In the genomic region with DNA sequence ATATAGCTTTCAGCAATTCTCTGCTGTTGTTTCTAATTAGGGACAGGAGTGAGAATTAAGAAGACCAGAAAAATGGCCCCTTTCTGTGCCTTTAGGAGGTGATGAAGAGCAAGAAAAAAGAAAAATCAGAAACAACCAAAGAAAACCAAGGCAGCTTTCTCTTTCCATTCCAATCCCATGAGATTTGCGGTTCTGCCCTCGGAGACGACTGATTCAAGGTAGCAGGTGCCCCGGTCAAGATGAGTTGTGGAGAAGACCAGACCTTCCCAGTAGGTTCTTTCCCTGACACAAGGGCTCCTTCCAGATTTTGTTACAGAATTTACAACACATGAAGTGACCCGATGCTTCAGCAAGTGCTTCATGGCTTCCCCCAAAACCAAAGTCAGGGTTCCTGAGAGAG, we compare ENCODE assay signal across 11 cellular contexts. TPM values are rescaled to one million over a fixed set of nuclear protein-coding genes. Genes with fewer than 3 reads are reported as not detected.
DNase-seq lines count a peak whose midpoint lies in the region; ATAC-seq and TF ChIP-seq lines count a peak whose summit lies in the region.
"Had no signal": no experiment of that assay in that cellular context is flagged by ENCODE, and none has a peak within 500 bp of the region (broad histone marks: within the 10 kb centered on the region; RNA-seq: fewer than 3 reads in every experiment).

No MANE protein-coding gene starts in this region.

- TF ChIP-seq POLR2A in upper lobe of left lung (IDR thresholded peaks at IDR 0.05), result no peak
- TF ChIP-seq POLR2A in esophagus squamous epithelium (IDR thresholded peaks at IDR 0.05), result no peak

- H3K4me3 ChIP-seq in OCI-LY7 (ENCODE audit: low read depth, low read length, poor library complexity, severe bottlenecking) (peak overlapping the region; percentile 55), upper lobe of left lung (no peak overlapping the region), esophagus squamous epithelium (no peak overlapping the region)

- H3K4me1 ChIP-seq in OCI-LY7 (ENCODE audit: insufficient read depth, low read length, poor library complexity, severe bottlenecking), result peaks cover 79% of the 10 kb centered on the region
- H3K4me1 ChIP-seq in upper lobe of left lung, result peaks cover 0 to 5% (median 2%) of the 10 kb centered on the region in 4 donors
- peaks cover 0 to 6% (median 0%) of the 10 kb centered on the region in 3 donors for H3K4me1 ChIP-seq in esophagus squamous epithelium

- H3K27ac ChIP-seq in OCI-LY7 (ENCODE audit: low read depth, low read length, poor library complexity, severe bottlenecking), result peak overlapping the region; percentile 99
- peak overlapping the region; percentile 63 to 79 (median 75) for H3K27ac ChIP-seq in upper lobe of left lung
- H3K27ac ChIP-seq in esophagus squamous epithelium, result peak overlapping the region in 2 of 4 donors; percentile 17 to 38

- intact Hi-C loops in OCI-LY7 (cut with micrococcal nuclease; ENCODE audit: unreplicated experiment), result loop anchor here (1.0 to 10.0 kb wide), 7 partner anchors 21 to 776 kb away; partner anchors contain the start of genes LIAS, RPL9, TLR10 and TMEM156
- intact Hi-C loops in esophagus squamous epithelium (cut with DNase I), result loop anchor here (10.0 kb wide), 2 partner anchors 104 to 374 kb away; partner anchors contain the start of gene FAM114A1

- CTCF ChIA-PET in OCI-LY7 (lab: Charles Lee; ENCODE audit: unreplicated experiment), result interaction anchor here (0.7 to 9.8 kb wide), 7 partner anchors 21 to 372 kb away, joined by 3 to 145 read pairs (median 9); partner anchors contain the start of genes TLR1 and TLR10

- H2AFZ ChIP-seq in OCI-LY7 (ENCODE audit: low read length), result peak overlapping the region; percentile 89; the same call in 1 of the 2 replicates

- no peak for DNase-seq in activated naive CD4-positive, alpha-beta T cell (lab: John Stamatoyannopoulos, UW)
- DNase-seq in OCI-LY7 (ENCODE audit: low spot score) (peak; percentile 83), upper lobe of left lung (no peak), esophagus squamous epithelium (lab: John Stamatoyannopoulos, UW) (no peak), cerebellum (ENCODE audit: low spot score) (no peak)
- no peak for DNase-seq in stimulated activated CD4-positive, alpha-beta T cell treated with anti-CD3 and anti-CD28 coated beads, Interleukin-2, amount 100 ng/mL, for 24 hours
- DNase-seq: NCI-H1417 treated with DMSO at 0.1 percent for 48 hours had no signal

- no TSS peak for BruUV-seq in OCI-LY7 (replicated peaks; lab: Mats Ljungman, UMichigan)

- peaks cover 20% of the 10 kb centered on the region for H3K4me1 Mint-ChIP-seq in activated naive CD4-positive, alpha-beta T cell treated with anti-CD3 and anti-CD28 coated beads, Interleukin-2, amount 50 U/mL, for 24 hours

- no peaks in the 10 kb centered on the region for H4K20me1 ChIP-seq in OCI-LY7 (ENCODE audit: insufficient read depth, low read length)

- peak overlapping the region; percentile 51 for H3K4me3 Mint-ChIP-seq in activated naive CD4-positive, alpha-beta T cell treated with anti-CD3 and anti-CD28 coated beads, Interleukin-2, amount 50 U/mL, for 24 hours

- ATAC-seq in HG02678 (IDR thresholded peaks at IDR 0.05; ENCODE audit: unreplicated experiment), result peak; percentile 14
- ATAC-seq in upper lobe of left lung (ENCODE audit: low FRiP score in 2 of 2), result no peak

- no peak overlapping the region for H3K27ac Mint-ChIP-seq in activated naive CD4-positive, alpha-beta T cell treated with anti-CD3 and anti-CD28 coated beads, Interleukin-2, amount 50 U/mL, for 24 hours

- WGBS in upper lobe of left lung, 2 donors, result 92 to 94% methylated on average over 5 of the region's 5 CpGs
- WGBS in esophagus squamous epithelium, 2 donors, result 91 to 94% methylated on average over 5 of the region's 5 CpGs

- no peaks in the 10 kb centered on the region for H3K27me3 Mint-ChIP-seq in activated naive CD4-positive, alpha-beta T cell treated with anti-CD3 and anti-CD28 coated beads, Interleukin-2, amount 50 U/mL, for 24 hours

- H3K36me3 Mint-ChIP-seq in activated naive CD4-positive, alpha-beta T cell treated with anti-CD3 and anti-CD28 coated beads, Interleukin-2, amount 50 U/mL, for 24 hours, result no peaks in the 10 kb centered on the region

- TF ChIP-seq EP300 in upper lobe of left lung (IDR thresholded peaks at IDR 0.05), result no peak

- no peaks in the 10 kb centered on the region for H3K9me3 Mint-ChIP-seq in activated naive CD4-positive, alpha-beta T cell treated with anti-CD3 and anti-CD28 coated beads, Interleukin-2, amount 50 U/mL, for 24 hours

- TF ChIP-seq CTCF in OCI-LY7 (conservative IDR thresholded peaks at IDR 0.05; ENCODE audit: low read length) (peak; percentile 53), upper lobe of left lung (IDR thresholded peaks at IDR 0.05) (no peak), esophagus squamous epithelium (IDR thresholded peaks at IDR 0.05) (no peak)

- POLR2A ChIA-PET in OCI-LY7 (lab: Charles Lee), result interaction anchor here (0.6 to 11.2 kb wide), 11 partner anchors 9 to 634 kb away, joined by 3 to 348 read pairs (median 5); partner anchors contain the start of genes TLR1, TLR10 and TLR6

- H3K36me3 ChIP-seq in OCI-LY7 (ENCODE audit: insufficient read depth, low read length) (peaks cover 22% of the 10 kb centered on the region), upper lobe of left lung (no peaks in the 10 kb centered on the region), esophagus squamous epithelium (no peaks in the 10 kb centered on the region)

- H3K79me2 ChIP-seq in OCI-LY7 (ENCODE audit: insufficient read depth, low read depth, low read length), result peaks cover 10% of the 10 kb centered on the region; the same call in 1 of the 2 replicates

- H3K9me2 ChIP-seq in OCI-LY7 (ENCODE audit: insufficient read depth, low read length), result no peaks in the 10 kb centered on the region

- H3K27me3 ChIP-seq in upper lobe of left lung (no peaks in the 10 kb centered on the region), esophagus squamous epithelium (no peaks in the 10 kb centered on the region)

- H3K9me3 ChIP-seq in OCI-LY7 (ENCODE audit: low read length) (peaks cover 14% of the 10 kb centered on the region), upper lobe of left lung (no peaks in the 10 kb centered on the region), esophagus squamous epithelium (no peaks in the 10 kb centered on the region)

- H3K4me2 ChIP-seq in OCI-LY7 (ENCODE audit: low read length), result peak overlapping the region; percentile 80

RNA-seq across cellular contexts. Expression of gene TLR10, which starts 21.9 kb away (rescaled TPM):
- 34.5 and 39.8 TPM in 2 replicates for total RNA-seq in OCI-LY7 (2014; rRNA removed; shearing (Covaris generic))
- total RNA-seq in OCI-LY7 (2022), result 19.5 and 27.4 TPM in 2 replicates
- 1 to 10 TPM in 1 of 6 donors, under 1 TPM in 3, not detected in 2; 0.61 to 1.0 (median 0.81) TPM for total RNA-seq in upper lobe of left lung
- total RNA-seq in esophagus squamous epithelium, result under 1 TPM in 3 of 4 donors, not detected in 1; 0.09 to 0.38 (median 0.38) TPM
- total RNA-seq in cerebellum, result 1.2 TPM
- total RNA-seq: left ventricle myocardium superior, RPMI7951 had no signal

RNA-seq across cellular contexts. Expression of gene TLR1, which starts 43.7 kb away (rescaled TPM):
- 3.3 and 3.8 TPM in 2 replicates for total RNA-seq in OCI-LY7 (2014; rRNA removed; shearing (Covaris generic))
- total RNA-seq in OCI-LY7 (2022), result 6.0 and 7.4 TPM in 2 replicates
- 10 to 100 TPM; 16.4 to 41.9 (median 24.8) TPM for total RNA-seq in upper lobe of left lung
- total RNA-seq in esophagus squamous epithelium, result 10 to 100 TPM in 2 of 4 donors, 1 to 10 TPM in 2; 2.5 to 11.3 (median 10.3) TPM
- 3.8 TPM for total RNA-seq in cerebellum
